Comparison of ENCODE assay signal across 10 cellular contexts in the genomic region with DNA sequence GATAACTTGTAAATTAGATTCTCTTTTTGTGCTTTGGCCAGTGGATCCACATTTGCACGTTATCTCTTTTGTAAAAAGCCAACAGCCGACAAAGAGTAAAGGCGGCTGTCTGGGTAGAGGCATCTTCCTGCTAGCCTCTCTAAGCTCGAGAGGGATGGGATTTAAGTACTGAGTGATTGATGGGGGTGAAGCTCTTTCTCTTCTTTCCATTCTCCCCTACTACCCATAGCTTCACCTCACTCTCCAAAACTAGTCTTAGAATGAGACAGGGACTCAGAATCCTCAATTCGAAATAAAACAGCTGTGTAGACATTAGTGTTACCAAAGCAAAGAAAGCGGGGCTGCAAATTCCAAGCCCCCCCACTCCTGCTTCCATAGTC. TPM values are rescaled to one million over a fixed set of nuclear protein-coding genes. Genes with fewer than 3 reads are reported as not detected.
DNase-seq lines count a peak whose midpoint lies in the region; ATAC-seq and TF ChIP-seq lines count a peak whose summit lies in the region.
"Had no signal": no experiment of that assay in that cellular context is flagged by ENCODE, and none has a peak within 500 bp of the region (broad histone marks: within the 10 kb centered on the region; RNA-seq: fewer than 3 reads in every experiment).

No MANE protein-coding gene starts in this region.

- H3K36me3 ChIP-seq in gastrocnemius medialis: no peaks in the 10 kb centered on the region

- no peak for TF ChIP-seq CTCF in natural killer cell (IDR thresholded peaks at IDR 0.05)
- no peak for TF ChIP-seq CTCF in VCaP (conservative IDR thresholded peaks at IDR 0.05)
- no peak for TF ChIP-seq CTCF in gastrocnemius medialis (IDR thresholded peaks at IDR 0.05 in 4 of 5, conservative IDR thresholded peaks at IDR 0.05 in 1 of 5)

- in situ Hi-C loops in gastrocnemius medialis (cut with MboI; ENCODE audit: low sequenced_read_pairs in 4 of 4): no loop called here

- H3K36me3 Mint-ChIP-seq in natural killer cell: no peaks in the 10 kb centered on the region
- no peaks in the 10 kb centered on the region for H3K36me3 Mint-ChIP-seq in natural killer cell treated with Interleukin-12 subunit alpha and Interleukin-12 subunit beta and Interleukin-15 and Interleukin-18, amount 100 ng/mL, for 72 hours

- TF ChIP-seq POLR2A in gastrocnemius medialis (IDR thresholded peaks at IDR 0.05): no peak

- H3K4me3 ChIP-seq in gastrocnemius medialis: no peak overlapping the region

- no peaks in the 10 kb centered on the region for H3K27me3 Mint-ChIP-seq in natural killer cell (ENCODE audit: low read depth in 2 of 2)
- H3K27me3 Mint-ChIP-seq in natural killer cell treated with Interleukin-12 subunit alpha and Interleukin-12 subunit beta and Interleukin-15 and Interleukin-18, amount 100 ng/mL, for 72 hours: no peaks in the 10 kb centered on the region

- H3K4me1 ChIP-seq in gastrocnemius medialis: peaks cover 3 to 12% of the 10 kb centered on the region in 2 donors

- H3K4me3 Mint-ChIP-seq in natural killer cell: peak overlapping the region; percentile 58
- H3K4me3 Mint-ChIP-seq in natural killer cell treated with Interleukin-12 subunit alpha and Interleukin-12 subunit beta and Interleukin-15 and Interleukin-18, amount 100 ng/mL, for 72 hours: no peak overlapping the region

- H3K4me1 Mint-ChIP-seq in natural killer cell: peaks cover 29 to 36% of the 10 kb centered on the region in 2 donors
- H3K4me1 Mint-ChIP-seq in natural killer cell treated with Interleukin-12 subunit alpha and Interleukin-12 subunit beta and Interleukin-15 and Interleukin-18, amount 100 ng/mL, for 72 hours (ENCODE audit: low read depth in 2 of 2): peaks cover 23 to 27% of the 10 kb centered on the region in 2 donors

- H3K9me3 ChIP-seq in gastrocnemius medialis: no peaks in the 10 kb centered on the region

- ATAC-seq in natural killer cell (no peak), gastrocnemius medialis (no peak)
- ATAC-seq in natural killer cell treated with Interleukin-12 subunit alpha and Interleukin-12 subunit beta and Interleukin-15 and Interleukin-18, amount 100 ng/mL, for 72 hours: no peak

- no peaks in the 10 kb centered on the region for H3K9me3 Mint-ChIP-seq in natural killer cell
- no peaks in the 10 kb centered on the region for H3K9me3 Mint-ChIP-seq in natural killer cell treated with Interleukin-12 subunit alpha and Interleukin-12 subunit beta and Interleukin-15 and Interleukin-18, amount 100 ng/mL, for 72 hours

- H3K27ac ChIP-seq in VCaP: peak overlapping the region; percentile 93
- no peak overlapping the region for H3K27ac ChIP-seq in gastrocnemius medialis

- peak overlapping the region in 1 of 2 donors; percentile 12 for H3K27ac Mint-ChIP-seq in natural killer cell
- no peak overlapping the region for H3K27ac Mint-ChIP-seq in natural killer cell treated with Interleukin-12 subunit alpha and Interleukin-12 subunit beta and Interleukin-15 and Interleukin-18, amount 100 ng/mL, for 72 hours

- no peak for DNase-seq in natural killer cell
- DNase-seq in natural killer cell treated with Interleukin-12 subunit alpha and Interleukin-12 subunit beta and Interleukin-15 and Interleukin-18, amount 100 ng/mL, for 72 hours (ENCODE audit: low spot score): no peak
- DNase-seq in iPS-NIHi7 (ENCODE audit: extremely low spot score): peak; percentile 26
- no peak for DNase-seq in activated CD4-positive, CD25-positive, alpha-beta regulatory T cell (lab: John Stamatoyannopoulos, UW)
- no peak for DNase-seq in D341Med (ENCODE audit: low spot score)
- DNase-seq in gastrocnemius medialis: no peak
- no peak for DNase-seq in AG20443 (ENCODE audit: low spot score)
- DNase-seq: GDM1, MM.1S had no signal

- intact Hi-C loops in natural killer cell (cut with micrococcal nuclease): no loop called here
- intact Hi-C loops in gastrocnemius medialis (cut with DNase I; ENCODE audit: low total_unique reads): no loop called here

- H3K27me3 ChIP-seq in gastrocnemius medialis: peaks cover 14 to 46% (median 33%) of the 10 kb centered on the region in 3 donors

RNA-seq across cellular contexts. Expression of a gene that starts 3.5 kb away (rescaled TPM):
- total RNA-seq in natural killer cell: 10 to 100 TPM; 42.1 to 46.9 (median 44.6) TPM
- total RNA-seq in natural killer cell treated with Interleukin-12 subunit alpha and Interleukin-12 subunit beta and Interleukin-15 and Interleukin-18, amount 100 ng/mL, for 72 hours: 10 to 100 TPM; 21.4 to 40.2 TPM
- 10 to 100 TPM in 2 of 4 donors, 1 to 10 TPM in 2; 6.6 to 31.0 (median 9.6) TPM for total RNA-seq in gastrocnemius medialis

RNA-seq across cellular contexts. Expression of a gene that starts 43.6 kb away (rescaled TPM):
- 10 to 100 TPM; 51.1 to 73.0 (median 58.8) TPM for total RNA-seq in natural killer cell
- 100 to 1,000 TPM in 1 of 2 donors, 10 to 100 TPM in 1; 83.7 to 115 TPM for total RNA-seq in natural killer cell treated with Interleukin-12 subunit alpha and Interleukin-12 subunit beta and Interleukin-15 and Interleukin-18, amount 100 ng/mL, for 72 hours
- total RNA-seq in gastrocnemius medialis: 100 to 1,000 TPM in 3 of 4 donors, 10 to 100 TPM in 1; 58.2 to 123 (median 104) TPM
